ENCODE assay signal across 1 cellular context in the genomic region with DNA sequence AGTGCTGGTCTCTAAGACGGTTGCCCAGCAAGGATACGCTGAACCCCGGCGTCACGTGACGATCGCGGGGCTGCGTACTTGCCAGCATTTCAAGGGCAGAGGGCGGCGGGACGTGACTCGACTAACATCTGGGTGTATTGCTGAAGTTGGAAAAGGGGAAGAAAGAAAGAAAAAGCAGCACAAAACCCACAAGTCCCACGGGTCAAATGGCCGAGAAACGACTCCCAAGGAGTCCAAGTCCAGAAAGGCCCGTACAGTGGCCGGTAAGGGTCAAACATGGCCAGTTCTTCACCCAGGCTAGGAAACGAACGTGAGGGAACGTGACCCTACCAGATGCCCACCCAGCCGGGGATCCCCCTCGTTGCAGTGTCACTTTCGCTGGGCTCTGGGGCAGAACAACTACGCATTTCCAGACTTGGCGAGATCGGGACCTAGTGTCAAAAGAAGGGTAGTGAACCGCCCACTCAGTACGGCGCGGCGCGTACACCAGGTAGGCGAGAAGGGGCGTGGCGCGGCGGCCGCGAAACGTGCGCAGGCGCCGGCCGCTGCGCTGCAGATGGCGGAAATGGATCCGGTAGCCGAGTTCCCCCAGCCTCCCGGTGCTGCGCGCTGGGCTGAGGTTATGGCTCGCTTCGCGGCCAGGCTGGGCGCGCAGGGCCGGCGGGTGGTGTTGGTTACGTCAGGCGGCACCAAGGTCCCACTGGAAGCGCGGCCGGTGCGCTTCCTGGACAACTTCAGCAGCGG.
TF ChIP-seq lines count a peak whose summit lies in the region.

A gene (plus strand): TSS at position 534 of the 744 bp plus-strand sequence. CDS start 23 bp downstream, at position 557.
A gene with protein sequence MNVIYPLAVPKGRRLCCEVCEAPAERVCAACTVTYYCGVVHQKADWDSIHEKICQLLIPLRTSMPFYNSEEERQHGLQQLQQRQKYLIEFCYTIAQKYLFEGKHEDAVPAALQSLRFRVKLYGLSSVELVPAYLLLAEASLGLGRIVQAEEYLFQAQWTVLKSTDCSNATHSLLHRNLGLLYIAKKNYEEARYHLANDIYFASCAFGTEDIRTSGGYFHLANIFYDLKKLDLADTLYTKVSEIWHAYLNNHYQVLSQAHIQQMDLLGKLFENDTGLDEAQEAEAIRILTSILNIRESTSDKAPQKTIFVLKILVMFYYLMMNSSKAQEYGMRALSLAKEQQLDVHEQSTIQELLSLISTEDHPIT (minus strand): TSS at position 13 of the 744 bp plus-strand sequence. CDS start 25 bp downstream, outside the sequence.

TF ChIP-seq in K562, 482 proteins besides CTCF, POLR2A, EP300 and RAD21 (continued from another document and continues in another):
- TF ChIP-seq, protein P1, sequence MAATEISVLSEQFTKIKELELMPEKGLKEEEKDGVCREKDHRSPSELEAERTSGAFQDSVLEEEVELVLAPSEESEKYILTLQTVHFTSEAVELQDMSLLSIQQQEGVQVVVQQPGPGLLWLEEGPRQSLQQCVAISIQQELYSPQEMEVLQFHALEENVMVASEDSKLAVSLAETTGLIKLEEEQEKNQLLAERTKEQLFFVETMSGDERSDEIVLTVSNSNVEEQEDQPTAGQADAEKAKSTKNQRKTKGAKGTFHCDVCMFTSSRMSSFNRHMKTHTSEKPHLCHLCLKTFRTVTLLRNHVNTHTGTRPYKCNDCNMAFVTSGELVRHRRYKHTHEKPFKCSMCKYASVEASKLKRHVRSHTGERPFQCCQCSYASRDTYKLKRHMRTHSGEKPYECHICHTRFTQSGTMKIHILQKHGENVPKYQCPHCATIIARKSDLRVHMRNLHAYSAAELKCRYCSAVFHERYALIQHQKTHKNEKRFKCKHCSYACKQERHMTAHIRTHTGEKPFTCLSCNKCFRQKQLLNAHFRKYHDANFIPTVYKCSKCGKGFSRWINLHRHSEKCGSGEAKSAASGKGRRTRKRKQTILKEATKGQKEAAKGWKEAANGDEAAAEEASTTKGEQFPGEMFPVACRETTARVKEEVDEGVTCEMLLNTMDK (IDR thresholded peaks at IDR 0.05; ENCODE audit: borderline replicate concordance, insufficient read depth, low read depth, low read length, poor library complexity, severe bottlenecking): no peak
- no peak for TF ChIP-seq ETV5 (CRISPR knock-in tag; IDR thresholded peaks at IDR 0.05; ENCODE audit: low read depth)
- TF ChIP-seq PURB (CRISPR knock-in tag; IDR thresholded peaks at IDR 0.05; ENCODE audit: low read depth): no peak
- no peak for TF ChIP-seq KDM1A (IDR thresholded peaks at IDR 0.05)
- TF ChIP-seq, protein P2, sequence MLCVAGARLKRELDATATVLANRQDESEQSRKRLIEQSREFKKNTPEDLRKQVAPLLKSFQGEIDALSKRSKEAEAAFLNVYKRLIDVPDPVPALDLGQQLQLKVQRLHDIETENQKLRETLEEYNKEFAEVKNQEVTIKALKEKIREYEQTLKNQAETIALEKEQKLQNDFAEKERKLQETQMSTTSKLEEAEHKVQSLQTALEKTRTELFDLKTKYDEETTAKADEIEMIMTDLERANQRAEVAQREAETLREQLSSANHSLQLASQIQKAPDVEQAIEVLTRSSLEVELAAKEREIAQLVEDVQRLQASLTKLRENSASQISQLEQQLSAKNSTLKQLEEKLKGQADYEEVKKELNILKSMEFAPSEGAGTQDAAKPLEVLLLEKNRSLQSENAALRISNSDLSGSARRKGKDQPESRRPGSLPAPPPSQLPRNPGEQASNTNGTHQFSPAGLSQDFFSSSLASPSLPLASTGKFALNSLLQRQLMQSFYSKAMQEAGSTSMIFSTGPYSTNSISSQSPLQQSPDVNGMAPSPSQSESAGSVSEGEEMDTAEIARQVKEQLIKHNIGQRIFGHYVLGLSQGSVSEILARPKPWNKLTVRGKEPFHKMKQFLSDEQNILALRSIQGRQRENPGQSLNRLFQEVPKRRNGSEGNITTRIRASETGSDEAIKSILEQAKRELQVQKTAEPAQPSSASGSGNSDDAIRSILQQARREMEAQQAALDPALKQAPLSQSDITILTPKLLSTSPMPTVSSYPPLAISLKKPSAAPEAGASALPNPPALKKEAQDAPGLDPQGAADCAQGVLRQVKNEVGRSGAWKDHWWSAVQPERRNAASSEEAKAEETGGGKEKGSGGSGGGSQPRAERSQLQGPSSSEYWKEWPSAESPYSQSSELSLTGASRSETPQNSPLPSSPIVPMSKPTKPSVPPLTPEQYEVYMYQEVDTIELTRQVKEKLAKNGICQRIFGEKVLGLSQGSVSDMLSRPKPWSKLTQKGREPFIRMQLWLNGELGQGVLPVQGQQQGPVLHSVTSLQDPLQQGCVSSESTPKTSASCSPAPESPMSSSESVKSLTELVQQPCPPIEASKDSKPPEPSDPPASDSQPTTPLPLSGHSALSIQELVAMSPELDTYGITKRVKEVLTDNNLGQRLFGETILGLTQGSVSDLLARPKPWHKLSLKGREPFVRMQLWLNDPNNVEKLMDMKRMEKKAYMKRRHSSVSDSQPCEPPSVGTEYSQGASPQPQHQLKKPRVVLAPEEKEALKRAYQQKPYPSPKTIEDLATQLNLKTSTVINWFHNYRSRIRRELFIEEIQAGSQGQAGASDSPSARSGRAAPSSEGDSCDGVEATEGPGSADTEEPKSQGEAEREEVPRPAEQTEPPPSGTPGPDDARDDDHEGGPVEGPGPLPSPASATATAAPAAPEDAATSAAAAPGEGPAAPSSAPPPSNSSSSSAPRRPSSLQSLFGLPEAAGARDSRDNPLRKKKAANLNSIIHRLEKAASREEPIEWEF (CRISPR knock-in tag; IDR thresholded peaks at IDR 0.05): no peak
- TF ChIP-seq POLR3A (IDR thresholded peaks at IDR 0.05; ENCODE audit: borderline replicate concordance, extremely low read depth, insufficient read depth, insufficient read length): no peak
- TF ChIP-seq CREM (IDR thresholded peaks at IDR 0.05; ENCODE audit: low read depth): no peak
- TF ChIP-seq NR2F6 (CRISPR knock-in tag; IDR thresholded peaks at IDR 0.05): no peak
- TF ChIP-seq DMBX1 (CRISPR knock-in tag; IDR thresholded peaks at IDR 0.05; ENCODE audit: borderline replicate concordance): no peak
- TF ChIP-seq DNMT1 (IDR thresholded peaks at IDR 0.05): no peak
- TF ChIP-seq GTF2F1 (IDR thresholded peaks at IDR 0.05; ENCODE audit: low read depth, low read length): no peak
- no peak for TF ChIP-seq PTRF (tag; IDR thresholded peaks at IDR 0.05)
- TF ChIP-seq PHB (CRISPR knock-in tag; IDR thresholded peaks at IDR 0.05): no peak
- no peak for TF ChIP-seq TCF7L2 (IDR thresholded peaks at IDR 0.05; ENCODE audit: low read depth, low read length)
- TF ChIP-seq PCBP2 (IDR thresholded peaks at IDR 0.05; ENCODE audit: low read depth, low read length, poor library complexity, severe bottlenecking): no peak
- peak; percentile 95 for TF ChIP-seq EGR1 (conservative IDR thresholded peaks at IDR 0.05)
- TF ChIP-seq ZNF354B (CRISPR knock-in tag; IDR thresholded peaks at IDR 0.05): no peak
- TF ChIP-seq CEBPG (CRISPR knock-in tag; IDR thresholded peaks at IDR 0.05): no peak
- TF ChIP-seq CEBPG (tag; conservative IDR thresholded peaks at IDR 0.05 in 1 of 2, IDR thresholded peaks at IDR 0.05 in 1 of 2): no peak
- TF ChIP-seq FOXM1 (IDR thresholded peaks at IDR 0.05; ENCODE audit: low read depth): no peak
- no peak for TF ChIP-seq FOXM1 (CRISPR knock-in tag; IDR thresholded peaks at IDR 0.05; ENCODE audit: low read depth)
- TF ChIP-seq, protein P3, sequence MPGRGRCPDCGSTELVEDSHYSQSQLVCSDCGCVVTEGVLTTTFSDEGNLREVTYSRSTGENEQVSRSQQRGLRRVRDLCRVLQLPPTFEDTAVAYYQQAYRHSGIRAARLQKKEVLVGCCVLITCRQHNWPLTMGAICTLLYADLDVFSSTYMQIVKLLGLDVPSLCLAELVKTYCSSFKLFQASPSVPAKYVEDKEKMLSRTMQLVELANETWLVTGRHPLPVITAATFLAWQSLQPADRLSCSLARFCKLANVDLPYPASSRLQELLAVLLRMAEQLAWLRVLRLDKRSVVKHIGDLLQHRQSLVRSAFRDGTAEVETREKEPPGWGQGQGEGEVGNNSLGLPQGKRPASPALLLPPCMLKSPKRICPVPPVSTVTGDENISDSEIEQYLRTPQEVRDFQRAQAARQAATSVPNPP (IDR thresholded peaks at IDR 0.05; ENCODE audit: borderline replicate concordance, insufficient read depth, insufficient read length): no peak
- peak; percentile 59 for TF ChIP-seq U2AF1 (optimal IDR thresholded peaks at IDR 0.05; ENCODE audit: low read depth, low read length)
- TF ChIP-seq NR3C1 (CRISPR knock-in tag; IDR thresholded peaks at IDR 0.05): no peak
- TF ChIP-seq GATAD2B (IDR thresholded peaks at IDR 0.05; ENCODE audit: borderline replicate concordance): no peak
- TF ChIP-seq RBM14 (IDR thresholded peaks at IDR 0.05; ENCODE audit: borderline replicate concordance, insufficient read depth, low read depth, low read length): no peak
- peak; percentile 67; the same call in 1 of the 2 replicates for TF ChIP-seq TAF7 (tag; IDR thresholded peaks at IDR 0.05)
- TF ChIP-seq RUNX1 (IDR thresholded peaks at IDR 0.05; ENCODE audit: low read depth): no peak
- TF ChIP-seq ZNF431 (CRISPR knock-in tag; IDR thresholded peaks at IDR 0.05): no peak
- no peak for TF ChIP-seq PRPF4 (IDR thresholded peaks at IDR 0.05; ENCODE audit: insufficient read depth, low read depth, low read length, poor library complexity, severe bottlenecking)
- no peak for TF ChIP-seq WHSC1 (IDR thresholded peaks at IDR 0.05; ENCODE audit: low read length)
- TF ChIP-seq NFATC3 (IDR thresholded peaks at IDR 0.05): no peak
- TF ChIP-seq, protein P4, sequence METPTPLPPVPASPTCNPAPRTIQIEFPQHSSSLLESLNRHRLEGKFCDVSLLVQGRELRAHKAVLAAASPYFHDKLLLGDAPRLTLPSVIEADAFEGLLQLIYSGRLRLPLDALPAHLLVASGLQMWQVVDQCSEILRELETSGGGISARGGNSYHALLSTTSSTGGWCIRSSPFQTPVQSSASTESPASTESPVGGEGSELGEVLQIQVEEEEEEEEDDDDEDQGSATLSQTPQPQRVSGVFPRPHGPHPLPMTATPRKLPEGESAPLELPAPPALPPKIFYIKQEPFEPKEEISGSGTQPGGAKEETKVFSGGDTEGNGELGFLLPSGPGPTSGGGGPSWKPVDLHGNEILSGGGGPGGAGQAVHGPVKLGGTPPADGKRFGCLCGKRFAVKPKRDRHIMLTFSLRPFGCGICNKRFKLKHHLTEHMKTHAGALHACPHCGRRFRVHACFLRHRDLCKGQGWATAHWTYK (CRISPR knock-in tag; IDR thresholded peaks at IDR 0.05): no peak
- no peak for TF ChIP-seq ZNF778 (CRISPR knock-in tag; IDR thresholded peaks at IDR 0.05)
- peak; percentile 64; the same call in 1 of the 2 replicates for TF ChIP-seq BHLHE40 (IDR thresholded peaks at IDR 0.05; ENCODE audit: low read length)
- TF ChIP-seq EP400 (IDR thresholded peaks at IDR 0.05): no peak
- TF ChIP-seq NUFIP1 (IDR thresholded peaks at IDR 0.05; ENCODE audit: partially characterized antibody): no peak
- TF ChIP-seq, protein P5, sequence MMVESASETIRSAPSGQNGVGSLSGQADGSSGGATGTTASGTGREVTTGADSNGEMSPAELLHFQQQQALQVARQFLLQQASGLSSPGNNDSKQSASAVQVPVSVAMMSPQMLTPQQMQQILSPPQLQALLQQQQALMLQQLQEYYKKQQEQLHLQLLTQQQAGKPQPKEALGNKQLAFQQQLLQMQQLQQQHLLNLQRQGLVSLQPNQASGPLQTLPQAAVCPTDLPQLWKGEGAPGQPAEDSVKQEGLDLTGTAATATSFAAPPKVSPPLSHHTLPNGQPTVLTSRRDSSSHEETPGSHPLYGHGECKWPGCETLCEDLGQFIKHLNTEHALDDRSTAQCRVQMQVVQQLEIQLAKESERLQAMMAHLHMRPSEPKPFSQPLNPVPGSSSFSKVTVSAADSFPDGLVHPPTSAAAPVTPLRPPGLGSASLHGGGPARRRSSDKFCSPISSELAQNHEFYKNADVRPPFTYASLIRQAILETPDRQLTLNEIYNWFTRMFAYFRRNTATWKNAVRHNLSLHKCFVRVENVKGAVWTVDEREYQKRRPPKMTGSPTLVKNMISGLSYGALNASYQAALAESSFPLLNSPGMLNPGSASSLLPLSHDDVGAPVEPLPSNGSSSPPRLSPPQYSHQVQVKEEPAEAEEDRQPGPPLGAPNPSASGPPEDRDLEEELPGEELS (CRISPR knock-in tag; IDR thresholded peaks at IDR 0.05; ENCODE audit: borderline replicate concordance): no peak
- no peak for TF ChIP-seq ZNF41 (CRISPR knock-in tag; conservative IDR thresholded peaks at IDR 0.05)
- TF ChIP-seq ZEB2 (IDR thresholded peaks at IDR 0.05): no peak
- no peak for TF ChIP-seq SMARCB1 (IDR thresholded peaks at IDR 0.05; ENCODE audit: insufficient read length, low read depth)
- TF ChIP-seq, protein P6, sequence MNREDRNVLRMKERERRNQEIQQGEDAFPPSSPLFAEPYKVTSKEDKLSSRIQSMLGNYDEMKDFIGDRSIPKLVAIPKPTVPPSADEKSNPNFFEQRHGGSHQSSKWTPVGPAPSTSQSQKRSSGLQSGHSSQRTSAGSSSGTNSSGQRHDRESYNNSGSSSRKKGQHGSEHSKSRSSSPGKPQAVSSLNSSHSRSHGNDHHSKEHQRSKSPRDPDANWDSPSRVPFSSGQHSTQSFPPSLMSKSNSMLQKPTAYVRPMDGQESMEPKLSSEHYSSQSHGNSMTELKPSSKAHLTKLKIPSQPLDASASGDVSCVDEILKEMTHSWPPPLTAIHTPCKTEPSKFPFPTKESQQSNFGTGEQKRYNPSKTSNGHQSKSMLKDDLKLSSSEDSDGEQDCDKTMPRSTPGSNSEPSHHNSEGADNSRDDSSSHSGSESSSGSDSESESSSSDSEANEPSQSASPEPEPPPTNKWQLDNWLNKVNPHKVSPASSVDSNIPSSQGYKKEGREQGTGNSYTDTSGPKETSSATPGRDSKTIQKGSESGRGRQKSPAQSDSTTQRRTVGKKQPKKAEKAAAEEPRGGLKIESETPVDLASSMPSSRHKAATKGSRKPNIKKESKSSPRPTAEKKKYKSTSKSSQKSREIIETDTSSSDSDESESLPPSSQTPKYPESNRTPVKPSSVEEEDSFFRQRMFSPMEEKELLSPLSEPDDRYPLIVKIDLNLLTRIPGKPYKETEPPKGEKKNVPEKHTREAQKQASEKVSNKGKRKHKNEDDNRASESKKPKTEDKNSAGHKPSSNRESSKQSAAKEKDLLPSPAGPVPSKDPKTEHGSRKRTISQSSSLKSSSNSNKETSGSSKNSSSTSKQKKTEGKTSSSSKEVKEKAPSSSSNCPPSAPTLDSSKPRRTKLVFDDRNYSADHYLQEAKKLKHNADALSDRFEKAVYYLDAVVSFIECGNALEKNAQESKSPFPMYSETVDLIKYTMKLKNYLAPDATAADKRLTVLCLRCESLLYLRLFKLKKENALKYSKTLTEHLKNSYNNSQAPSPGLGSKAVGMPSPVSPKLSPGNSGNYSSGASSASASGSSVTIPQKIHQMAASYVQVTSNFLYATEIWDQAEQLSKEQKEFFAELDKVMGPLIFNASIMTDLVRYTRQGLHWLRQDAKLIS (CRISPR knock-in tag; IDR thresholded peaks at IDR 0.05): no peak
- TF ChIP-seq ZNF124 (CRISPR knock-in tag; IDR thresholded peaks at IDR 0.05): no peak
- TF ChIP-seq ETV1 (tag; conservative IDR thresholded peaks at IDR 0.05; ENCODE audit: low read depth): no peak
